Comparison of ENCODE assay signal across 13 cellular contexts in the genomic region with DNA sequence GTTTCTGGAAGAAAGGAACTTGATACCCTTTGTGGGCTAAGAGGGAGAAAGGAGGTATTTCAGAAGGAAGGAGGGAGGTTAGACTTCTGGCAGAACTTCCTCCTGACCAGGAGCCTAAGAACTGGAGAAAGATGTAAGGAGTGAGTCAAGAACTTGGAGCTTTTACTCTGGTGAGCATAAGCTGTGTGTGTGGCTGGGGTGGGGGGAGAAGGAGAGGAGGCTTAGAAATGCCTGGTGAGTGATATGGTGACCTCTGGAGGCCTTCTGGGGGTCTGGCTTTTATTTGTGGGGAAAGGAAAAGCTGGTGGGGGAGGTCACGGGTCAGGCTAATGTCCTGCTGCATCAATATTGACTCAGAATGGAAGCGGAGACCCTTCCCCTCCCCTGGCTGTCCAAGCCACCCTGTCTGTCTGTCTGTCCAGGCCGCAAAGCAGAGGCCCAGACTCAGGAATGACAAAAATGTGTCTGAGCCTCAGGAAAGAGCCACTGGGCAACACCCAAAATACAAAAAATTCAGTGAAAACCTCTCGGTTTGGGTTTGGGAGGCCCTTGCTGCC. TPM values are rescaled to one million over a fixed set of nuclear protein-coding genes. Genes with fewer than 3 reads are reported as not detected.
DNase-seq lines count a peak whose midpoint lies in the region; TF ChIP-seq lines count a peak whose summit lies in the region.
"Had no signal": no experiment of that assay in that cellular context is flagged by ENCODE, and none has a peak within 500 bp of the region (broad histone marks: within the 10 kb centered on the region; RNA-seq: fewer than 3 reads in every experiment).

No MANE protein-coding gene starts in this region.

- H3K27me3 Mint-ChIP-seq in dendritic cell treated with granulocyte-macrophage colony-stimulating factor and Interleukin-4, amounts not matched to agents 40 ng/mL and 50 ng/mL, for 4 days = no peaks in the 10 kb centered on the region
- no peaks in the 10 kb centered on the region for H3K27me3 Mint-ChIP-seq in mesothelial cell of epicardium (ENCODE audit: low read depth)

- no peaks in the 10 kb centered on the region for H3K27me3 ChIP-seq in tibial nerve

- peaks cover 83% of the 10 kb centered on the region for H3K4me1 Mint-ChIP-seq in dendritic cell treated with granulocyte-macrophage colony-stimulating factor and Interleukin-4, amounts not matched to agents 40 ng/mL and 50 ng/mL, for 4 days (ENCODE audit: low read depth)
- peaks cover 64% of the 10 kb centered on the region for H3K4me1 Mint-ChIP-seq in mesothelial cell of epicardium

- TF ChIP-seq RAD21 in Ishikawa (IDR thresholded peaks at IDR 0.05; ENCODE audit: low read depth) = no peak

- peak overlapping the region; percentile 65 for H3K27ac Mint-ChIP-seq in dendritic cell treated with granulocyte-macrophage colony-stimulating factor and Interleukin-4, amounts not matched to agents 40 ng/mL and 50 ng/mL, for 4 days
- peak overlapping the region; percentile 86 for H3K27ac Mint-ChIP-seq in mesothelial cell of epicardium

- TF ChIP-seq CTCF in mesothelial cell of epicardium (IDR thresholded peaks at IDR 0.05; ENCODE audit: unreplicated experiment) = no peak
- TF ChIP-seq CTCF in tibial nerve (IDR thresholded peaks at IDR 0.05) = no peak

- H3K9me3 ChIP-seq in tibial nerve = no peaks in the 10 kb centered on the region

- H3K4me3 ChIP-seq in tibial nerve = peak overlapping the region in 2 of 4 donors; percentile 10 to 73

- peaks cover 72% of the 10 kb centered on the region for H3K36me3 Mint-ChIP-seq in dendritic cell treated with granulocyte-macrophage colony-stimulating factor and Interleukin-4, amounts not matched to agents 40 ng/mL and 50 ng/mL, for 4 days (ENCODE audit: low read depth)
- no peaks in the 10 kb centered on the region for H3K36me3 Mint-ChIP-seq in mesothelial cell of epicardium

- TF ChIP-seq EP300 in Ishikawa (IDR thresholded peaks at IDR 0.05; ENCODE audit: borderline replicate concordance) (no peak), tibial nerve (IDR thresholded peaks at IDR 0.05) (no peak)

- peaks cover 0 to 5% (median 0%) of the 10 kb centered on the region in 3 donors for H3K36me3 ChIP-seq in tibial nerve

- TF ChIP-seq POLR2A in tibial nerve (IDR thresholded peaks at IDR 0.05) = no peak

- H3K4me1 ChIP-seq in tibial nerve = peaks cover 0 to 86% (median 63%) of the 10 kb centered on the region in 4 donors

- no peak overlapping the region for H3K4me3 Mint-ChIP-seq in dendritic cell treated with granulocyte-macrophage colony-stimulating factor and Interleukin-4, amounts not matched to agents 40 ng/mL and 50 ng/mL, for 4 days
- peak overlapping the region; percentile 13 for H3K4me3 Mint-ChIP-seq in mesothelial cell of epicardium

- DNase-seq in mesothelial cell of epicardium (ENCODE audit: low spot score in 2 of 2, unreplicated experiment in 2 of 2) (no peak), tibial nerve (ENCODE audit: low spot score in 2 of 2) (no peak), SKM-1 treated with dmso at 0.1 percent for 144 hours (lab: John Stamatoyannopoulos, UW; ENCODE audit: unreplicated experiment) (no peak), globus pallidus (ENCODE audit: low spot score) (no peak), NCI-H1417 treated with DMSO at 0.1 percent for 48 hours (lab: John Stamatoyannopoulos, UW) (no peak), NCI-H2171 treated with DMSO at 0.1 percent for 48 hours (lab: John Stamatoyannopoulos, UW) (no peak)
- DNase-seq: activated naive CD4-positive, alpha-beta T cell treated with Interleukin-2 at 50 U/mL for 16 hours; NCI-H446; T1000 had no signal

- WGBS in tibial nerve, 2 donors = 18 to 24% methylated on average over 4 of the region's 4 CpGs

- H3K9me3 Mint-ChIP-seq in dendritic cell treated with granulocyte-macrophage colony-stimulating factor and Interleukin-4, amounts not matched to agents 40 ng/mL and 50 ng/mL, for 4 days = no peaks in the 10 kb centered on the region
- H3K9me3 Mint-ChIP-seq in mesothelial cell of epicardium = no peaks in the 10 kb centered on the region

- H3K27ac ChIP-seq in tibial nerve = peak overlapping the region; percentile 58 to 99 (median 89)

- intact Hi-C loops in dendritic cell treated with granulocyte-macrophage colony-stimulating factor and Interleukin-4, amounts not matched to agents 40 ng/mL and 50 ng/mL, for 4 days (cut with micrococcal nuclease) = no loop called here

TF ChIP-seq in Ishikawa, 13 proteins besides CTCF, POLR2A, EP300 and RAD21:
- TF ChIP-seq TEAD4 (IDR thresholded peaks at IDR 0.05) = peak; percentile 64
- TF ChIP-seq, protein P1, sequence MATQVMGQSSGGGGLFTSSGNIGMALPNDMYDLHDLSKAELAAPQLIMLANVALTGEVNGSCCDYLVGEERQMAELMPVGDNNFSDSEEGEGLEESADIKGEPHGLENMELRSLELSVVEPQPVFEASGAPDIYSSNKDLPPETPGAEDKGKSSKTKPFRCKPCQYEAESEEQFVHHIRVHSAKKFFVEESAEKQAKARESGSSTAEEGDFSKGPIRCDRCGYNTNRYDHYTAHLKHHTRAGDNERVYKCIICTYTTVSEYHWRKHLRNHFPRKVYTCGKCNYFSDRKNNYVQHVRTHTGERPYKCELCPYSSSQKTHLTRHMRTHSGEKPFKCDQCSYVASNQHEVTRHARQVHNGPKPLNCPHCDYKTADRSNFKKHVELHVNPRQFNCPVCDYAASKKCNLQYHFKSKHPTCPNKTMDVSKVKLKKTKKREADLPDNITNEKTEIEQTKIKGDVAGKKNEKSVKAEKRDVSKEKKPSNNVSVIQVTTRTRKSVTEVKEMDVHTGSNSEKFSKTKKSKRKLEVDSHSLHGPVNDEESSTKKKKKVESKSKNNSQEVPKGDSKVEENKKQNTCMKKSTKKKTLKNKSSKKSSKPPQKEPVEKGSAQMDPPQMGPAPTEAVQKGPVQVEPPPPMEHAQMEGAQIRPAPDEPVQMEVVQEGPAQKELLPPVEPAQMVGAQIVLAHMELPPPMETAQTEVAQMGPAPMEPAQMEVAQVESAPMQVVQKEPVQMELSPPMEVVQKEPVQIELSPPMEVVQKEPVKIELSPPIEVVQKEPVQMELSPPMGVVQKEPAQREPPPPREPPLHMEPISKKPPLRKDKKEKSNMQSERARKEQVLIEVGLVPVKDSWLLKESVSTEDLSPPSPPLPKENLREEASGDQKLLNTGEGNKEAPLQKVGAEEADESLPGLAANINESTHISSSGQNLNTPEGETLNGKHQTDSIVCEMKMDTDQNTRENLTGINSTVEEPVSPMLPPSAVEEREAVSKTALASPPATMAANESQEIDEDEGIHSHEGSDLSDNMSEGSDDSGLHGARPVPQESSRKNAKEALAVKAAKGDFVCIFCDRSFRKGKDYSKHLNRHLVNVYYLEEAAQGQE (IDR thresholded peaks at IDR 0.05; ENCODE audit: low read depth) = no peak

RNA-seq across cellular contexts. Expression of a gene that starts 4.8 kb away (rescaled TPM):
- total RNA-seq in mesothelial cell of epicardium (229 to 253 TPM (median 243 TPM) in 3 replicates), tibial nerve (100 to 1,000 TPM; 410 to 653 (median 527) TPM)

RNA-seq across cellular contexts. Expression of a gene that starts 14.3 kb away (rescaled TPM):
- total RNA-seq in mesothelial cell of epicardium = not detected in 3 replicates
- not detected for total RNA-seq in tibial nerve
- total RNA-seq: glomerular endothelial cell, renal cortical epithelial cell had no signal

RNA-seq across cellular contexts. Expression of a gene that starts 21.9 kb away (rescaled TPM):
- total RNA-seq in mesothelial cell of epicardium = 151 to 167 TPM (median 160 TPM) in 3 replicates
- 100 to 1,000 TPM; 140 to 247 (median 183) TPM for total RNA-seq in tibial nerve

RNA-seq across cellular contexts. Expression of a gene that starts 44.2 kb away (rescaled TPM):
- total RNA-seq in mesothelial cell of epicardium = 52.7 to 53.7 TPM (median 52.9 TPM) in 3 replicates
- total RNA-seq in tibial nerve = 10 to 100 TPM; 29.3 to 42.2 (median 38.6) TPM

RNA-seq across cellular contexts. Expression of a gene that starts 54.5 kb away (rescaled TPM):
- 19.7 to 23.2 TPM (median 21.8 TPM) in 3 replicates for total RNA-seq in mesothelial cell of epicardium
- total RNA-seq in tibial nerve = 10 to 100 TPM in 1 of 4 donors, 1 to 10 TPM in 3; 4.8 to 10.2 (median 6.6) TPM
